ENCODE assay signal across 12 cellular contexts in genomic region chr14:64915797-64916196, GRCh38. TPM values are rescaled to one million over a fixed set of nuclear protein-coding genes. Genes with fewer than 3 reads are reported as not detected.
A peak's percentile ranks its signal among the peaks of the same experiment; 100 is the strongest.
DNase-seq lines count a peak whose midpoint lies in the region; ATAC-seq and TF ChIP-seq lines count a peak whose summit lies in the region.
"Had no signal": no experiment of that assay in that cellular context is flagged by ENCODE, and none has a peak within 500 bp of the region (broad histone marks: within the 10 kb centered on the region; RNA-seq: fewer than 3 reads in every experiment).

No MANE protein-coding gene starts in this region.

- no peaks in the 10 kb centered on the region for H4K20me1 ChIP-seq in HCT116 (ENCODE audit: insufficient read depth)

- H3K4me3 Mint-ChIP-seq in activated B cell treated with CpG ODN at 0.5 μM for 24 hours (peak overlapping the region; percentile 92), immature natural killer cell (peak overlapping the region; percentile 89 to 94 (median 93))

- TF ChIP-seq RAD21 in HCT116 (IDR thresholded peaks at IDR 0.05; ENCODE audit: low read depth): no peak

- H3K27me3 Mint-ChIP-seq in activated B cell treated with CpG ODN at 0.5 μM for 24 hours (no peaks in the 10 kb centered on the region), immature natural killer cell (ENCODE audit: low read depth in 3 of 3) (peaks cover 9 to 13% (median 12%) of the 10 kb centered on the region in 3 donors)

- H3K4me1 ChIP-seq in HCT116 (ENCODE audit: control insufficient read depth in 1 of 2, insufficient read depth in 2 of 2, low read length in 2 of 2): peaks cover 8 to 16% of the 10 kb centered on the region in 2 experiments; a peak in 3 of 4 replicates

- peak overlapping the region; percentile 96 for H3K4me2 ChIP-seq in HCT116 (ENCODE audit: low read length)

- H3K9me2 ChIP-seq in HCT116 (ENCODE audit: insufficient read depth): no peaks in the 10 kb centered on the region

- TF ChIP-seq CTCF in AG10803 (conservative IDR thresholded peaks at IDR 0.05; ENCODE audit: low read length) (no peak), HCT116 (IDR thresholded peaks at IDR 0.05 in 2 of 3, conservative IDR thresholded peaks at IDR 0.05 in 1 of 3; ENCODE audit: borderline replicate concordance in 1 of 3, insufficient read depth in 1 of 3, low read depth in 2 of 3, low read length in 2 of 3) (no peak), activated B cell treated with CpG ODN at 0.5 μM for 24 hours (IDR thresholded peaks at IDR 0.05) (no peak)

- TF ChIP-seq POLR2A in HCT116 (IDR thresholded peaks at IDR 0.05; ENCODE audit: borderline replicate concordance, extremely low read depth, insufficient read depth, insufficient read length): no peak

- peak; percentile 13 for DNase-seq in AG10803 (ENCODE audit: low read depth)
- DNase-seq in HCT116 (ENCODE audit: low read depth, low spot score): no peak
- no peak for DNase-seq in activated B cell treated with CpG ODN at 0.5 μM for 24 hours
- DNase-seq in immature natural killer cell: no peak
- no peak for DNase-seq in germinal center (ENCODE audit: low spot score)
- DNase-seq in left ventricle myocardium superior: no peak
- DNase-seq in NCI-H510A treated with DMSO at 0.1 percent for 48 hours (lab: John Stamatoyannopoulos, UW): no peak
- DNase-seq: brain microvascular endothelial cell, DMS 273 treated with DMSO at 0.1 percent for 48 hours, NCI-H2107 had no signal

- no peak overlapping the region for H3K9ac ChIP-seq in HCT116 (ENCODE audit: low read length)

- H3K4me3 ChIP-seq in AG10803 (ENCODE audit: low read length) (no peak overlapping the region), HCT116 (replicated peaks in 1 of 2; ENCODE audit: low read depth in 1 of 2, low read length in 2 of 2) (peak overlapping the region in 1 of 2 experiments; percentile 81; a peak in 1 of 4 replicates)

- ATAC-seq in HCT116: no peak
- ATAC-seq in activated B cell treated with CpG ODN at 0.5 μM for 24 hours (ENCODE audit: low read depth): no peak
- ATAC-seq in HG03139 (IDR thresholded peaks at IDR 0.05; ENCODE audit: unreplicated experiment): no peak
- ATAC-seq in left ventricle myocardium superior: no peak

- H3K4me1 Mint-ChIP-seq in activated B cell treated with CpG ODN at 0.5 μM for 24 hours: peaks cover 56% of the 10 kb centered on the region
- peaks cover 46 to 78% of the 10 kb centered on the region in 2 donors for H3K4me1 Mint-ChIP-seq in immature natural killer cell

- CTCF ChIA-PET in HCT116 (lab: Charles Lee): no interaction called here
- CTCF ChIA-PET in activated B cell treated with CpG ODN at 0.5 μM for 24 hours (lab: Charles Lee): interaction anchor here (1.6 kb wide), 1 partner anchor 93 kb away, joined by 5 read pairs; no protein-coding TSS in a partner anchor

- H3K9me3 Mint-ChIP-seq in activated B cell treated with CpG ODN at 0.5 μM for 24 hours (no peaks in the 10 kb centered on the region), immature natural killer cell (no peaks in the 10 kb centered on the region)

- no peaks in the 10 kb centered on the region for H3K36me3 ChIP-seq in HCT116 (ENCODE audit: control insufficient read depth in 1 of 2, insufficient read depth in 2 of 2, low read length in 2 of 2)
- H3K36me3 ChIP-seq: prostate gland had no signal

- no peaks in the 10 kb centered on the region for H3K27me3 ChIP-seq in HCT116 (ENCODE audit: insufficient read depth, low read length)
- H3K27me3 ChIP-seq: brain microvascular endothelial cell had no signal

- no peak overlapping the region for H3K27ac ChIP-seq in HCT116 (ENCODE audit: low read depth, low read length)
- H3K27ac ChIP-seq: brain microvascular endothelial cell had no signal

- RAD21 ChIA-PET in HCT116 (lab: Charles Lee; ENCODE audit: low non-redundant PET in 1 of 2, low total read pairs in 2 of 2, uncharacterized antibody in 2 of 2, unreplicated experiment in 2 of 2): no interaction called here

- BruUV-seq in HCT116 (replicated peaks; lab: Mats Ljungman, UMichigan): no TSS peak

- peaks cover 64% of the 10 kb centered on the region for H3K79me2 ChIP-seq in HCT116 (ENCODE audit: insufficient read depth, low read length)

- H3K36me3 Mint-ChIP-seq in activated B cell treated with CpG ODN at 0.5 μM for 24 hours (ENCODE audit: low read depth) (peaks cover 38% of the 10 kb centered on the region), immature natural killer cell (peaks cover 0 to 3% (median 0%) of the 10 kb centered on the region in 3 donors)

- H2AFZ ChIP-seq in HCT116 (ENCODE audit: low read depth, low read length, poor library complexity, severe bottlenecking): no peak overlapping the region

- POLR2A ChIA-PET in HCT116 (lab: Charles Lee) (interaction anchor here (1.6 kb wide), 1 partner anchor 8 kb away, joined by 5 read pairs; no protein-coding TSS in a partner anchor), activated B cell treated with CpG ODN at 0.5 μM for 24 hours (lab: Charles Lee) (interaction anchor here (1.5 to 1.7 kb wide), 3 partner anchors 9 to 71 kb away, joined by 3 to 16 read pairs (median 7); partner anchors contain the start of genes FNTB and SPTB)

- no peaks in the 10 kb centered on the region for H3K9me3 ChIP-seq in HCT116 (ENCODE audit: control insufficient read depth in 1 of 2, insufficient read depth in 1 of 2, low read depth in 1 of 2, low read length in 2 of 2)
- H3K9me3 ChIP-seq: prostate gland had no signal

- intact Hi-C loops in HCT116 (cut with micrococcal nuclease) (no loop called here), activated B cell treated with CpG ODN at 0.5 μM for 24 hours (cut with micrococcal nuclease) (loop anchor here (2.0 to 10.0 kb wide), 3 partner anchors 13 to 581 kb away; partner anchors contain the start of gene MAX), left ventricle myocardium superior (cut with micrococcal nuclease) (no loop called here)

- H3K27ac Mint-ChIP-seq in activated B cell treated with CpG ODN at 0.5 μM for 24 hours (peak overlapping the region; percentile 88), immature natural killer cell (peak overlapping the region; percentile 93 to 100 (median 96))

TF ChIP-seq in HCT116, 20 proteins besides CTCF, POLR2A, EP300 and RAD21:
- TF ChIP-seq YY1 (IDR thresholded peaks at IDR 0.05; ENCODE audit: extremely low read depth, insufficient replicate concordance, low read depth, low read length): no peak
- no peak for TF ChIP-seq CEBPB (IDR thresholded peaks at IDR 0.05; ENCODE audit: low read depth)
- no peak for TF ChIP-seq POLR2AphosphoS5 (IDR thresholded peaks at IDR 0.05; ENCODE audit: low read depth, low read length)
- no peak for TF ChIP-seq REST (IDR thresholded peaks at IDR 0.05; ENCODE audit: low read depth)
- no peak for TF ChIP-seq FOSL1 (IDR thresholded peaks at IDR 0.05; ENCODE audit: low read depth)
- no peak for TF ChIP-seq TCF7L2 (IDR thresholded peaks at IDR 0.05; ENCODE audit: borderline replicate concordance, extremely low read depth, insufficient read depth, insufficient read length)
- TF ChIP-seq JUND (IDR thresholded peaks at IDR 0.05): no peak
- no peak for TF ChIP-seq EZH2phosphoT487 (IDR thresholded peaks at IDR 0.05; ENCODE audit: borderline replicate concordance)
- TF ChIP-seq ELF1 (IDR thresholded peaks at IDR 0.05; ENCODE audit: borderline replicate concordance, low read depth): no peak
- no peak for TF ChIP-seq SRF (IDR thresholded peaks at IDR 0.05; ENCODE audit: low read depth)
- no peak for TF ChIP-seq SP1 (IDR thresholded peaks at IDR 0.05; ENCODE audit: low read depth)
- TF ChIP-seq EZH2 (IDR thresholded peaks at IDR 0.05): no peak

RNA-seq across cellular contexts. Expression of gene CHURC1, which starts 1.5 kb away (rescaled TPM):
- total RNA-seq in HCT116 (2021; ENCODE audit: unreplicated experiment) (47.5 TPM), activated B cell treated with CpG ODN at 0.5 μM for 24 hours (69.6 and 83.8 TPM in 2 replicates), left ventricle myocardium superior (91.3 TPM)
- 23.0 and 27.3 TPM in 2 replicates for polyA plus RNA-seq in HCT116 (2012)
- polyA plus RNA-seq in immature natural killer cell: 100 to 1,000 TPM in 2 of 3 donors, 10 to 100 TPM in 1; 87.8 to 140 (median 124) TPM

RNA-seq across cellular contexts. Expression of gene GPX2, which starts 26.7 kb away (rescaled TPM):
- total RNA-seq in HCT116 (2021; ENCODE audit: unreplicated experiment) (0.61 TPM), activated B cell treated with CpG ODN at 0.5 μM for 24 hours (not detected in 2 replicates), left ventricle myocardium superior (not detected)
- 0.10 and 0.22 TPM in 2 replicates for polyA plus RNA-seq in HCT116 (2012)
- not detected for polyA plus RNA-seq in immature natural killer cell

RNA-seq across cellular contexts. Expression of gene SPTB, which starts 36.1 kb away (rescaled TPM):
- total RNA-seq in HCT116 (2021; ENCODE audit: unreplicated experiment): 4.2 TPM
- polyA plus RNA-seq in HCT116 (2012): 4.2 TPM in 2 replicates
- total RNA-seq in activated B cell treated with CpG ODN at 0.5 μM for 24 hours: 0.04 and 0.10 TPM in 2 replicates
- under 1 TPM in 1 of 3 donors, not detected in 2; 0.29 TPM for polyA plus RNA-seq in immature natural killer cell
- total RNA-seq in left ventricle myocardium superior: 93.1 TPM

RNA-seq across cellular contexts. Expression of gene RAB15, which starts 56.3 kb away (rescaled TPM):
- 3.3 TPM for total RNA-seq in HCT116 (2021; ENCODE audit: unreplicated experiment)
- 5.5 and 5.7 TPM in 2 replicates for polyA plus RNA-seq in HCT116 (2012)
- 0.34 and 0.47 TPM in 2 replicates for total RNA-seq in activated B cell treated with CpG ODN at 0.5 μM for 24 hours
- polyA plus RNA-seq in immature natural killer cell: 1 to 10 TPM in 2 of 3 donors, under 1 TPM in 1; 0.52 to 1.2 (median 1.1) TPM
- total RNA-seq in left ventricle myocardium superior: 9.0 TPM

Comparison
In these comparisons a context has a peak if more than half of its experiments do, and no peak if none do; other contexts are left out.
1. RNA of gene SPTB, which starts 36.1 kb away (total RNA-seq): 93.1 TPM in left ventricle myocardium superior (single experiment); 4.2 TPM in HCT116 (single experiment) and 0.04 to 0.10 TPM in activated B cell treated with CpG ODN at 0.5 μM for 24 hours; every median in the first group is over 10 times any median in the second.